27 cellular contexts compared by ENCODE assay signal in genomic region chr2:69964353-69964831, GRCh38. TPM values are rescaled to one million over a fixed set of nuclear protein-coding genes. Genes with fewer than 3 reads are reported as not detected.
DNase-seq lines count a peak whose midpoint lies in the region; ATAC-seq, FAIRE-seq and TF ChIP-seq lines count a peak whose summit lies in the region.
"Had no signal": no experiment of that assay in that cellular context is flagged by ENCODE, and none has a peak within 500 bp of the region (broad histone marks: within the 10 kb centered on the region; RNA-seq: fewer than 3 reads in every experiment).

No MANE protein-coding gene starts in this region.

- H3K27me3 Mint-ChIP-seq in nephron progenitor cell (ENCODE audit: low read depth, poor library complexity), result peaks cover 8% of the 10 kb centered on the region
- H3K27me3 Mint-ChIP-seq: central memory CD8-positive, alpha-beta T cell had no signal

- no peaks in the 10 kb centered on the region for H4K20me1 ChIP-seq in keratinocyte (ENCODE audit: control insufficient read depth, extremely low read depth, insufficient read depth, low read length)
- H4K20me1 ChIP-seq: BLaER1 had no signal

- H3K4me3 Mint-ChIP-seq in nephron progenitor cell, result no peak overlapping the region
- H3K4me3 Mint-ChIP-seq: activated CD4-positive, alpha-beta T cell treated with anti-CD3 and anti-CD28 coated beads for 36 hours; activated naive CD8-positive, alpha-beta T cell treated with anti-CD3 and anti-CD28 coated beads, Interleukin-2, amount 10 ng/mL, durations not matched to agents 7 days and 5 days; central memory CD8-positive, alpha-beta T cell had no signal

- intact Hi-C loops in heart right ventricle (cut with DNase I), result no loop called here

- dilution Hi-C loops in keratinocyte (cut with MboI; ENCODE audit: extremely low pct_ligation_motif_present, low sequenced_read_pairs), result no loop called here

- peaks cover 5% of the 10 kb centered on the region for H3K4me1 Mint-ChIP-seq in nephron progenitor cell
- H3K4me1 Mint-ChIP-seq: central memory CD8-positive, alpha-beta T cell had no signal

- H3K4me2 ChIP-seq in keratinocyte (ENCODE audit: control insufficient read depth, extremely low read depth, insufficient read depth, low read depth, low read length), result peak overlapping the region; percentile 33
- H3K4me2 ChIP-seq: BLaER1 had no signal

- H3K9ac ChIP-seq in keratinocyte (ENCODE audit: control insufficient read depth, extremely low read depth, insufficient read depth, low read length), result no peak overlapping the region
- H3K9ac ChIP-seq: BLaER1 had no signal

- no peak for ATAC-seq in heart right ventricle
- ATAC-seq: activated CD4-positive, alpha-beta T cell treated with anti-CD3 and anti-CD28 coated beads for 36 hours; HCT116; naive thymus-derived CD4-positive, alpha-beta T cell had no signal

- POLR2A ChIA-PET in RWPE1 (lab: Yijun Ruan, JAX; ENCODE audit: low non-redundant PET), result interaction anchor here (0.6 kb wide), 1 partner anchor 51 kb away, joined by 3 read pairs; no protein-coding TSS in a partner anchor

- no peaks in the 10 kb centered on the region for H3K36me3 Mint-ChIP-seq in nephron progenitor cell (ENCODE audit: low read depth)
- H3K36me3 Mint-ChIP-seq: activated naive CD8-positive, alpha-beta T cell treated with anti-CD3 and anti-CD28 coated beads, Interleukin-2, amount 10 ng/mL, durations not matched to agents 7 days and 5 days had no signal

- H3K9me3 ChIP-seq in keratinocyte (ENCODE audit: control insufficient read depth, low read depth, low read length) (no peaks in the 10 kb centered on the region), heart right ventricle (no peaks in the 10 kb centered on the region)
- H3K9me3 ChIP-seq: BLaER1, right atrium auricular region had no signal

- no peaks in the 10 kb centered on the region for H3K79me2 ChIP-seq in keratinocyte (ENCODE audit: control insufficient read depth, insufficient read depth, low read length)

- H3K27me3 ChIP-seq in keratinocyte (ENCODE audit: control insufficient read depth, extremely low read depth, insufficient read depth, low read length) (no peaks in the 10 kb centered on the region), heart right ventricle (no peaks in the 10 kb centered on the region)
- H3K27me3 ChIP-seq: BLaER1, right atrium auricular region had no signal

- H3K4me3 ChIP-seq in keratinocyte (ENCODE audit: control insufficient read depth in 2 of 3, extremely low read depth in 1 of 3, insufficient read depth in 2 of 3, low read depth in 1 of 3, low read length in 3 of 3) (no peak overlapping the region), heart right ventricle (no peak overlapping the region)
- H3K4me3 ChIP-seq: BLaER1, right atrium auricular region had no signal

- FAIRE-seq in keratinocyte (lab: Jason Lieb, UNC), result no peak
- FAIRE-seq: astrocyte, GM19239 had no signal

- DNase-seq in CD1c-positive myeloid dendritic cell (ENCODE audit: extremely low spot score) (peak; percentile 72), RWPE1 (ENCODE audit: low spot score) (no peak), keratinocyte (ENCODE audit: low read depth, low spot score) (no peak), nephron progenitor cell (no peak), ecto neural progenitor cell (ENCODE audit: low spot score) (no peak), heart right ventricle (no peak)
- DNase-seq in activated CD4-positive, CD25-positive, alpha-beta regulatory T cell treated with anti-CD3 and anti-CD28 coated beads, Interleukin-2, amount 50 U/mL, for 72 hours, result no peak
- no peak for DNase-seq in activated CD4-positive, alpha-beta T cell treated with anti-CD3 and anti-CD28 coated beads, Interleukin-2, amount 50 U/mL, for 1 hour
- DNase-seq: activated CD4-positive, alpha-beta T cell treated with anti-CD3 and anti-CD28 coated beads for 36 hours; activated gamma-delta T cell; activated naive CD8-positive, alpha-beta T cell treated with anti-CD3 and anti-CD28 coated beads, Interleukin-2, amount 10 ng/mL, durations not matched to agents 7 days and 5 days; activated T-cell treated with anti-CD3 and anti-CD28 coated beads for 4 hours; COR-L47; GF-D8; kidney glomerular epithelial cell; naive thymus-derived CD4-positive, alpha-beta T cell; NCI-H2081; NCI-H226; NCI-H69; stimulated activated CD4-positive, alpha-beta T cell treated with anti-CD3 and anti-CD28 coated beads, Interleukin-2, amount 100 ng/mL, for 24 hours; substantia nigra had no signal

- TF ChIP-seq CTCF in RWPE1 (conservative IDR thresholded peaks at IDR 0.05; ENCODE audit: low read depth) (no peak), keratinocyte (optimal IDR thresholded peaks at IDR 0.05 in 1 of 3, IDR thresholded peaks at IDR 0.05 in 1 of 3, conservative IDR thresholded peaks at IDR 0.05 in 1 of 3; ENCODE audit: extremely low read depth in 1 of 3, insufficient read depth in 2 of 3, low read length in 3 of 3) (no peak), nephron progenitor cell (IDR thresholded peaks at IDR 0.05) (no peak), heart right ventricle (IDR thresholded peaks at IDR 0.05) (no peak)

- 90 to 95% methylated on average over 7 of the region's 7 CpGs for WGBS in heart right ventricle, 2 donors

- no peaks in the 10 kb centered on the region for H3K9me1 ChIP-seq in keratinocyte (ENCODE audit: control insufficient read depth, extremely low read depth, insufficient read depth, low read length)

- CTCF ChIA-PET in RWPE1 (lab: Yijun Ruan, JAX), result no interaction called here

- peak overlapping the region; percentile 69 for H2AFZ ChIP-seq in keratinocyte (ENCODE audit: control insufficient read depth, low read length)

- H3K27ac Mint-ChIP-seq in nephron progenitor cell, result peak overlapping the region; percentile 36
- H3K27ac Mint-ChIP-seq: activated CD4-positive, alpha-beta T cell treated with anti-CD3 and anti-CD28 coated beads for 36 hours; activated naive CD8-positive, alpha-beta T cell treated with anti-CD3 and anti-CD28 coated beads, Interleukin-2, amount 10 ng/mL, durations not matched to agents 7 days and 5 days had no signal

- H3K36me3 ChIP-seq in keratinocyte (ENCODE audit: control insufficient read depth in 2 of 2, extremely low read depth in 1 of 2, insufficient read depth in 2 of 2, low read length in 2 of 2) (no peaks in the 10 kb centered on the region), heart right ventricle (no peaks in the 10 kb centered on the region)
- H3K36me3 ChIP-seq: BLaER1, right atrium auricular region had no signal

- peak overlapping the region; percentile 11; the same call in 1 of the 2 replicates for H3K27ac ChIP-seq in RWPE1
- H3K27ac ChIP-seq in keratinocyte (ENCODE audit: control insufficient read depth, insufficient read depth, low read length), result no peak overlapping the region
- no peak overlapping the region for H3K27ac ChIP-seq in heart right ventricle
- H3K27ac ChIP-seq: BLaER1, right atrium auricular region had no signal

- H3K4me1 ChIP-seq in keratinocyte (ENCODE audit: control insufficient read depth, extremely low read depth, insufficient read depth, low read length) (peaks cover 12% of the 10 kb centered on the region), heart right ventricle (no peaks in the 10 kb centered on the region)
- H3K4me1 ChIP-seq: BLaER1, right atrium auricular region had no signal

- no peaks in the 10 kb centered on the region for H3K9me3 Mint-ChIP-seq in nephron progenitor cell
- H3K9me3 Mint-ChIP-seq: activated naive CD8-positive, alpha-beta T cell treated with anti-CD3 and anti-CD28 coated beads, Interleukin-2, amount 10 ng/mL, durations not matched to agents 7 days and 5 days; central memory CD8-positive, alpha-beta T cell; naive thymus-derived CD4-positive, alpha-beta T cell had no signal

RNA-seq across cellular contexts. Expression of gene ASPRV1, which starts 3.0 kb away (rescaled TPM):
- polyA plus RNA-seq in keratinocyte (0.44 to 3.4 TPM (median 1.5 TPM) in 3 replicates), heart right ventricle (1 to 10 TPM; 1.0 to 1.5 TPM)
- 61.1 TPM for polyA plus RNA-seq in keratinocyte (2011; ENCODE audit: low read depth)
- polyA plus RNA-seq in keratinocyte (2011; cell fraction: cytosol; rRNA removed), result 0.47 and 0.81 TPM in 2 replicates
- 0.92 and 3.1 TPM in 2 replicates for polyA plus RNA-seq in keratinocyte (2011; cell fraction: nucleus; rRNA removed)
- polyA plus RNA-seq in keratinocyte (2012; ENCODE audit: low replicate concordance), result 3.2 and 228 TPM in 2 replicates
- polyA minus RNA-seq in keratinocyte, result 0.86 to 3.5 TPM (median 1.7 TPM) in 3 replicates
- polyA minus RNA-seq in keratinocyte (2011; cell fraction: cytosol; rRNA and poly(A)+ RNA removed), result 0.96 TPM
- polyA minus RNA-seq in keratinocyte (2011; cell fraction: nucleus; rRNA and poly(A)+ RNA removed), result 3.3 and 6.2 TPM in 2 replicates
- 1 to 10 TPM in 4 of 10 donors, under 1 TPM in 6; 0.36 to 1.3 (median 0.77) TPM for total RNA-seq in heart right ventricle

RNA-seq across cellular contexts. Expression of gene MXD1, which starts 49.5 kb away (rescaled TPM):
- polyA plus RNA-seq in keratinocyte (7.8 to 15.9 TPM (median 14.6 TPM) in 3 replicates), heart right ventricle (1 to 10 TPM; 2.0 to 2.3 TPM)
- polyA plus RNA-seq in keratinocyte (2011; ENCODE audit: low read depth), result 93.2 TPM
- 5.9 and 11.0 TPM in 2 replicates for polyA plus RNA-seq in keratinocyte (2011; cell fraction: cytosol; rRNA removed)
- polyA plus RNA-seq in keratinocyte (2011; cell fraction: nucleus; rRNA removed), result 24.3 and 31.4 TPM in 2 replicates
- 4.0 and 29.3 TPM in 2 replicates for polyA plus RNA-seq in keratinocyte (2012; ENCODE audit: low replicate concordance)
- 12.2 to 18.0 TPM (median 13.0 TPM) in 3 replicates for polyA minus RNA-seq in keratinocyte
- 7.7 TPM for polyA minus RNA-seq in keratinocyte (2011; cell fraction: cytosol; rRNA and poly(A)+ RNA removed)
- 14.7 and 20.2 TPM in 2 replicates for polyA minus RNA-seq in keratinocyte (2011; cell fraction: nucleus; rRNA and poly(A)+ RNA removed)
- total RNA-seq in heart right ventricle, result 10 to 100 TPM in 2 of 10 donors, 1 to 10 TPM in 8; 4.4 to 11.6 (median 6.6) TPM
